ENCODE assay signal across 17 cellular contexts in the genomic region with DNA sequence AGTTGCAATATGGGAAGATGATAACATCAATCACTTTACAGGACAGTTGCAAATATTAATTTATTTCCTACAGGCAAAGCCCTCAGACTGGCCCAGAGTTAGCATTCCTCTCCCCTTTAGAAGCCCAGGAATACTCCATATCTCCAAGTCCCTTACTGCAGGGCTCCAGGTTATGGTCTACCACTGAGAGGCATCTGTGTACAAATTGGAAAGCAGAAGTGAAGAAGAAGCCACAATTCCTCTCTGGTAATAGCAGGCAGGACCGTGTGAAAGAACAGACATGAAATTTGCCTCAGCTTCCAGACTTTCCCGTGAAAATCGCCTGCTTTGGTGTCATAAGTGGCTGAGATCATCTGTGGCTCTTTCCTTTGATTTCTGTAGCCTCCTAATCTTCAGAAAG.
"Had no signal": no experiment of that assay in that cellular context is flagged by ENCODE, and none has a peak within 500 bp of the region (broad histone marks: within the 10 kb centered on the region; RNA-seq: fewer than 3 reads in every experiment).

No MANE protein-coding gene starts in this region.

- ATAC-seq: Right ventricle myocardium inferior, SK-N-SH treated with all-trans-retinoic acid at 6 μM for 48 hours had no signal

- DNase-seq: Karpas-422, KG1, MG63, NCI-H1092, NCI-H1105 treated with DMSO at 0.1 percent for 48 hours, NCI-H1417 treated with DMSO at 0.1 percent for 48 hours, NCI-H146, NCI-H2029 treated with DMSO at 0.1 percent for 48 hours, NCI-H446 treated with DMSO at 0.1 percent for 48 hours, NCI-H82, OCI-M1, PC-9, Peyer's patch, SHP77 treated with DMSO at 0.1 percent for 48 hours, SJCRH30 had no signal
